Comparison of ENCODE assay signal across 27 cellular contexts in the genomic region with DNA sequence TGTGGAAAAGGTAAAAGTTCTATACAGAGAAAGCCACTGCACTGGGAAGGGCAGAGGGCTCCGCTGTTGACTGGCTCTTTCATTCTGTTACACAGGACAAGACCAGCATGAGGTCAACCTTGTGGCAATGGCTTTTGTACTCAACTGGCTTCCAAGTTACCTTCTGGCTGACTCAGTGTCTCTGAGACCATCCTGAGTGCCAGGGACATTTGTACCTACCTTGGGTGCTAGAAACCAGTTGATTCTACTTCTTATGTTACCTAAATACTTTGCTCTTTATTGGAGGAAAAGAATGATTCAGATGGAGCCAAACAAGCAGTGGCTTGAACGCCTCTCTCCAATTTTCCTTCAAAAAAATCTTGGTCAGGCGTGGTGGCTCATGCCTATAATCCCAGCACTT.
DNase-seq lines count a peak whose midpoint lies in the region; ATAC-seq, FAIRE-seq and TF ChIP-seq lines count a peak whose summit lies in the region.
"Had no signal": no experiment of that assay in that cellular context is flagged by ENCODE, and none has a peak within 500 bp of the region (broad histone marks: within the 10 kb centered on the region; RNA-seq: fewer than 3 reads in every experiment).

No MANE protein-coding gene starts in this region.

- no peaks in the 10 kb centered on the region for H3K79me2 ChIP-seq in K562 (ENCODE audit: control insufficient read depth, insufficient read depth, low read length)

- peak; percentile 56 for DNase-seq in HPDE6-E6E7 (ENCODE audit: extremely low spot score)
- DNase-seq in K562 (ENCODE audit: extremely low read depth in 1 of 4, low spot score in 3 of 4) = no peak
- peak; percentile 45 for DNase-seq in kidney tubule cell (ENCODE audit: low spot score)
- no peak for DNase-seq in type B pancreatic cell (ENCODE audit: extremely low spot score, unreplicated experiment)
- DNase-seq: activated CD4-positive, alpha-beta memory T cell treated with anti-CD3 and anti-CD28 coated beads, Interleukin-2, amount 10 ng/mL, durations not matched to agents 7 days and 5 days; activated CD4-positive, CD25-positive, alpha-beta regulatory T cell treated with anti-CD3 and anti-CD28 coated beads, Interleukin-2, amount 50 U/mL, for 72 hours; activated naive CD4-positive, alpha-beta T cell treated with anti-CD3 and anti-CD28 coated beads, Interleukin-2, amount 50 U/mL, for 16 hours; amniotic stem cell; CD4-positive, CD25-positive, alpha-beta regulatory T cell; effector CD4-positive, alpha-beta T cell; erythroblast; mesendoderm; MG63; NCI-H2029; NCI-H2227 treated with DMSO at 0.1 percent for 48 hours; Peyer's patch; stimulated activated naive CD8-positive, alpha-beta T cell treated with anti-CD3 and anti-CD28 coated beads, Interleukin-15, Interleukin-2, amounts not matched to agents 100 U/mL and 50 U/mL, for 24 hours; T-cell; tibial artery had no signal

- BruUV-seq in K562 (replicated peaks; lab: Mats Ljungman, UMichigan) = no TSS peak

- H3K4me3 ChIP-seq in K562 = no peak overlapping the region
- H3K4me3 ChIP-seq: MG63, Peyer's patch, tibial artery had no signal

- peaks cover 14% of the 10 kb centered on the region for H3K4me1 Mint-ChIP-seq in type B pancreatic cell (ENCODE audit: unreplicated experiment)

- H3K36me3 ChIP-seq in K562 (ENCODE audit: control insufficient read depth, insufficient read depth, low read length) = no peaks in the 10 kb centered on the region
- H3K36me3 ChIP-seq: MG63, tibial artery had no signal

- ATAC-seq in K562 (0 out of 3 replicates have a peak, but pooled peaks have one; percentile 26), GM19452 (IDR thresholded peaks at IDR 0.05; ENCODE audit: unreplicated experiment) (no peak), HG02610 (IDR thresholded peaks at IDR 0.05; ENCODE audit: unreplicated experiment) (no peak), HG03108 (IDR thresholded peaks at IDR 0.05; ENCODE audit: unreplicated experiment) (no peak)
- ATAC-seq: activated T-helper 17 cell treated with anti-CD3 and anti-CD28 coated beads, Interleukin-2, amount 50 U/mL, for 72 hours; stimulated activated naive CD8-positive, alpha-beta T cell treated with anti-CD3 and anti-CD28 coated beads, Interleukin-15, Interleukin-2, amounts not matched to agents 100 U/mL and 50 U/mL, for 24 hours; T-cell had no signal

- no peaks in the 10 kb centered on the region for H3K9me3 ChIP-seq in K562 (replicated peaks; ENCODE audit: control insufficient read depth, insufficient read depth, low read depth, low read length)
- H3K9me3 ChIP-seq: MG63, Peyer's patch, tibial artery had no signal

- H3K36me3 Mint-ChIP-seq in type B pancreatic cell = peaks cover 19% of the 10 kb centered on the region
- H3K36me3 Mint-ChIP-seq: CD4-positive, CD25-positive, alpha-beta regulatory T cell; T-cell had no signal

- no peaks in the 10 kb centered on the region for H3K27me3 Mint-ChIP-seq in type B pancreatic cell
- H3K27me3 Mint-ChIP-seq: activated CD4-positive, alpha-beta memory T cell treated with anti-CD3 and anti-CD28 coated beads, Interleukin-2, amount 10 ng/mL, durations not matched to agents 7 days and 5 days; activated T-helper 17 cell treated with anti-CD3 and anti-CD28 coated beads, Interleukin-2, amount 50 U/mL, for 72 hours; CD4-positive, CD25-positive, alpha-beta regulatory T cell; progenitor cell of endocrine pancreas; T-cell had no signal

- CTCF ChIA-PET in K562 (lab: Yijun Ruan, JAX; ENCODE audit: low intra/inter-chr PET ratio) = no interaction called here

- H3K9ac ChIP-seq in K562 (ENCODE audit: insufficient read depth in 1 of 2, low read depth in 2 of 2, low read length in 2 of 2) = no peak overlapping the region

- TF ChIP-seq CTCF in K562 (IDR thresholded peaks at IDR 0.05 in 2 of 3, conservative IDR thresholded peaks at IDR 0.05 in 1 of 3; ENCODE audit: insufficient read depth in 2 of 3, low read depth in 1 of 3, low read length in 3 of 3) (no peak), type B pancreatic cell (conservative IDR thresholded peaks at IDR 0.05) (no peak)

- 67% methylated on average over 3 of the region's 3 CpGs for WGBS in K562 (ENCODE audit: insufficient coverage, low coverage, missing lambda C conversion rate)

- no peak overlapping the region for H2AFZ ChIP-seq in K562 (ENCODE audit: low read depth, low read length)

- POLR2A ChIA-PET in K562 (lab: Yijun Ruan, JAX) = no interaction called here

- no peaks in the 10 kb centered on the region for H3K9me1 ChIP-seq in K562 (ENCODE audit: control insufficient read depth, insufficient read depth, low read length)

- no peak overlapping the region for H3K4me2 ChIP-seq in K562 (ENCODE audit: insufficient read depth, low read length)

- intact Hi-C loops in K562 (cut with micrococcal nuclease) = no loop called here

- H3K27ac ChIP-seq in K562 (ENCODE audit: extremely low read depth, low read depth, low read length) = no peak overlapping the region
- H3K27ac ChIP-seq: tibial artery had no signal

- H3K27me3 ChIP-seq in K562 (ENCODE audit: control insufficient read depth in 2 of 2, insufficient read depth in 2 of 2, low read length in 2 of 2) = no peaks in the 10 kb centered on the region
- H3K27me3 ChIP-seq: MG63, Peyer's patch, tibial artery had no signal

- H3K4me3 Mint-ChIP-seq in type B pancreatic cell = no peak overlapping the region
- H3K4me3 Mint-ChIP-seq: activated CD4-positive, alpha-beta memory T cell treated with anti-CD3 and anti-CD28 coated beads, Interleukin-2, amount 10 ng/mL, durations not matched to agents 7 days and 5 days; activated T-helper 17 cell treated with anti-CD3 and anti-CD28 coated beads, Interleukin-2, amount 50 U/mL, for 72 hours; CD4-positive, CD25-positive, alpha-beta regulatory T cell; T-cell had no signal

- no peak for TF ChIP-seq EP300 in K562 (IDR thresholded peaks at IDR 0.05; ENCODE audit: low read length)

- no peak for TF ChIP-seq POLR2A in K562 (conservative IDR thresholded peaks at IDR 0.05)

- no peak for FAIRE-seq in K562 (lab: Jason Lieb, UNC)
- FAIRE-seq: frontal cortex, GM12892, H1 had no signal

- H3K9me3 Mint-ChIP-seq in type B pancreatic cell = peaks cover 5% of the 10 kb centered on the region
- H3K9me3 Mint-ChIP-seq: activated CD4-positive, alpha-beta memory T cell treated with anti-CD3 and anti-CD28 coated beads, Interleukin-2, amount 10 ng/mL, durations not matched to agents 7 days and 5 days; activated T-helper 17 cell treated with anti-CD3 and anti-CD28 coated beads, Interleukin-2, amount 50 U/mL, for 72 hours; CD4-positive, CD25-positive, alpha-beta regulatory T cell; T-cell had no signal

- H3K4me1 ChIP-seq in K562 (replicated peaks in 1 of 2; ENCODE audit: control insufficient read depth in 2 of 2, insufficient read depth in 2 of 2, low read length in 2 of 2) = no peaks in the 10 kb centered on the region
- H3K4me1 ChIP-seq: tibial artery had no signal

- TF ChIP-seq RAD21 in K562 (CRISPR knock-in tag; conservative IDR thresholded peaks at IDR 0.05 in 1 of 2, IDR thresholded peaks at IDR 0.05 in 1 of 2) = no peak

- in situ Hi-C loops in K562 (cut with MboI) = no loop called here

- peak overlapping the region; percentile 53 for H3K27ac Mint-ChIP-seq in type B pancreatic cell
- H3K27ac Mint-ChIP-seq: activated CD4-positive, alpha-beta memory T cell treated with anti-CD3 and anti-CD28 coated beads, Interleukin-2, amount 10 ng/mL, durations not matched to agents 7 days and 5 days; activated T-helper 17 cell treated with anti-CD3 and anti-CD28 coated beads, Interleukin-2, amount 50 U/mL, for 72 hours; CD4-positive, CD25-positive, alpha-beta regulatory T cell; progenitor cell of endocrine pancreas; T-cell had no signal

- H4K20me1 ChIP-seq in K562 (replicated peaks; ENCODE audit: control insufficient read depth, insufficient read depth, low read length) = no peaks in the 10 kb centered on the region

TF ChIP-seq in K562, 482 proteins besides CTCF, POLR2A, EP300 and RAD21:
- TF ChIP-seq RBM39 (optimal IDR thresholded peaks at IDR 0.05; ENCODE audit: low read depth, low read length) = no peak
- TF ChIP-seq E2F3 (CRISPR knock-in tag; IDR thresholded peaks at IDR 0.05) = no peak
- no peak for TF ChIP-seq PPARD (CRISPR knock-in tag; IDR thresholded peaks at IDR 0.05)
- TF ChIP-seq CREM (IDR thresholded peaks at IDR 0.05; ENCODE audit: low read depth) = no peak
- no peak for TF ChIP-seq MEF2D (tag; conservative IDR thresholded peaks at IDR 0.05; ENCODE audit: low read depth)
- TF ChIP-seq ZNF584 (CRISPR knock-in tag; IDR thresholded peaks at IDR 0.05; ENCODE audit: low read depth) = no peak
- no peak for TF ChIP-seq PRPF4 (IDR thresholded peaks at IDR 0.05; ENCODE audit: insufficient read depth, low read depth, low read length, poor library complexity, severe bottlenecking)
- TF ChIP-seq, protein P1, sequence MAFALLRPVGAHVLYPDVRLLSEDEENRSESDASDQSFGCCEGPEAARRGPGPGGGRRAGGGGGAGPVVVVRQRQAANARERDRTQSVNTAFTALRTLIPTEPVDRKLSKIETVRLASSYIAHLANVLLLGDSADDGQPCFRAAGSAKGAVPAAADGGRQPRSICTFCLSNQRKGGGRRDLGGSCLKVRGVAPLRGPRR (CRISPR knock-in tag; IDR thresholded peaks at IDR 0.05) = no peak
- no peak for TF ChIP-seq CHD4 (IDR thresholded peaks at IDR 0.05; ENCODE audit: insufficient read depth, insufficient replicate concordance, low read depth, low read length, poor library complexity, severe bottlenecking)
- TF ChIP-seq, protein P2, sequence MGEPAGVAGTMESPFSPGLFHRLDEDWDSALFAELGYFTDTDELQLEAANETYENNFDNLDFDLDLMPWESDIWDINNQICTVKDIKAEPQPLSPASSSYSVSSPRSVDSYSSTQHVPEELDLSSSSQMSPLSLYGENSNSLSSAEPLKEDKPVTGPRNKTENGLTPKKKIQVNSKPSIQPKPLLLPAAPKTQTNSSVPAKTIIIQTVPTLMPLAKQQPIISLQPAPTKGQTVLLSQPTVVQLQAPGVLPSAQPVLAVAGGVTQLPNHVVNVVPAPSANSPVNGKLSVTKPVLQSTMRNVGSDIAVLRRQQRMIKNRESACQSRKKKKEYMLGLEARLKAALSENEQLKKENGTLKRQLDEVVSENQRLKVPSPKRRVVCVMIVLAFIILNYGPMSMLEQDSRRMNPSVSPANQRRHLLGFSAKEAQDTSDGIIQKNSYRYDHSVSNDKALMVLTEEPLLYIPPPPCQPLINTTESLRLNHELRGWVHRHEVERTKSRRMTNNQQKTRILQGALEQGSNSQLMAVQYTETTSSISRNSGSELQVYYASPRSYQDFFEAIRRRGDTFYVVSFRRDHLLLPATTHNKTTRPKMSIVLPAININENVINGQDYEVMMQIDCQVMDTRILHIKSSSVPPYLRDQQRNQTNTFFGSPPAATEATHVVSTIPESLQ (CRISPR knock-in tag; IDR thresholded peaks at IDR 0.05) = no peak
- no peak for TF ChIP-seq ZFP36 (IDR thresholded peaks at IDR 0.05; ENCODE audit: low read depth, low read length, partially characterized antibody)
- no peak for TF ChIP-seq ESRRB (CRISPR knock-in tag; IDR thresholded peaks at IDR 0.05; ENCODE audit: borderline replicate concordance)
- no peak for TF ChIP-seq STAT5A (IDR thresholded peaks at IDR 0.05; ENCODE audit: borderline replicate concordance, low read length)

Comparison
In these comparisons a context has a peak if more than half of its experiments do, and no peak if none do; other contexts are left out.
1. DNase-seq: peak in HPDE6-E6E7 (single experiment) and kidney tubule cell (single experiment); none in K562 (0 of 4) and type B pancreatic cell (single experiment).